ENCODE assay signal across 15 cellular contexts in genomic region chr1:43251024-43251423, GRCh38. TPM values are rescaled to one million over a fixed set of nuclear protein-coding genes. Genes with fewer than 3 reads are reported as not detected.
DNase-seq lines count a peak whose midpoint lies in the region; ATAC-seq, FAIRE-seq and TF ChIP-seq lines count a peak whose summit lies in the region.
"Had no signal": no experiment of that assay in that cellular context is flagged by ENCODE, and none has a peak within 500 bp of the region (broad histone marks: within the 10 kb centered on the region; RNA-seq: fewer than 3 reads in every experiment).

No MANE protein-coding gene starts in this region.

- no peak overlapping the region for H3K4me3 ChIP-seq in HepG2 (replicated peaks in 1 of 3; ENCODE audit: insufficient read depth in 1 of 3, low read depth in 2 of 3, low read length in 3 of 3)
- H3K4me3 ChIP-seq: BLaER1 treated with 17β-estradiol and CSF1 and Interleukin-3, amounts not matched to agents 10 nM and 100 nM; GM23248 had no signal

- no peak overlapping the region for H2AFZ ChIP-seq in HepG2 (ENCODE audit: low read length)
- H2AFZ ChIP-seq: GM23248 had no signal

- POLR2A ChIA-PET in HepG2 (lab: Yijun Ruan, JAX) = no interaction called here

- DNase-seq in activated CD8-positive, alpha-beta memory T cell treated with anti-CD3 and anti-CD28 coated beads, Interleukin-2, amount 50 U/mL, for 48 hours = peak; percentile 22
- no peak for DNase-seq in activated CD8-positive, alpha-beta memory T cell treated with anti-CD3 and anti-CD28 coated beads, Interleukin-2, amount 50 U/mL, for 4 hours
- no peak for DNase-seq in HepG2 (ENCODE audit: low spot score)
- peak; percentile 28 for DNase-seq in sciatic nerve (ENCODE audit: low spot score)
- no peak for DNase-seq in stimulated activated CD8-positive, alpha-beta memory T cell treated with anti-CD3 and anti-CD28 coated beads, Interleukin-4, amount 100 ng/mL, for 48 hours
- DNase-seq in DMS153 treated with DMSO at 0.1 percent for 48 hours (lab: John Stamatoyannopoulos, UW; ENCODE audit: unreplicated experiment) = no peak
- no peak for DNase-seq in T-helper 1 cell
- DNase-seq: ACHN; CD4-positive, CD25-positive, alpha-beta regulatory T cell; GM23248; H9 had no signal

- H3K4me1 ChIP-seq in HepG2 (ENCODE audit: insufficient read depth, low read length) = peaks cover 15% of the 10 kb centered on the region; the same call in 1 of the 2 replicates
- H3K4me1 ChIP-seq: BLaER1 treated with 17β-estradiol and CSF1 and Interleukin-3, amounts not matched to agents 10 nM and 100 nM had no signal

- in situ Hi-C loops in HepG2 (cut with HindIII; ENCODE audit: extremely low pct_ligation_motif_present, low pct_unique_long_range_greater_than_20kb) = no loop called here

- peaks cover 3 to 15% of the 10 kb centered on the region in 2 experiments; a peak in 3 of 5 replicates for H3K27me3 ChIP-seq in HepG2 (ENCODE audit: control insufficient read depth in 1 of 2, insufficient read depth in 2 of 2, low read length in 2 of 2)
- H3K27me3 ChIP-seq: BLaER1 treated with 17β-estradiol and CSF1 and Interleukin-3, amounts not matched to agents 10 nM and 100 nM had no signal

- no peak for TF ChIP-seq RAD21 in HepG2 (CRISPR knock-in tag; IDR thresholded peaks at IDR 0.05)

- no peaks in the 10 kb centered on the region for H3K36me3 ChIP-seq in HepG2 (replicated peaks in 1 of 2; ENCODE audit: control insufficient read depth in 1 of 2, insufficient read depth in 2 of 2, low read length in 2 of 2)

- intact Hi-C loops in HepG2 (cut with micrococcal nuclease; ENCODE audit: unreplicated experiment) (no loop called here), sciatic nerve (cut with DNase I) (no loop called here)

- TF ChIP-seq CTCF in HepG2 (CRISPR knock-in tag; IDR thresholded peaks at IDR 0.05) = no peak

- H3K9me3 ChIP-seq in HepG2 (ENCODE audit: low read length) = peaks cover 25% of the 10 kb centered on the region

- CTCF ChIA-PET in HepG2 (lab: Yijun Ruan, JAX; ENCODE audit: low intra/inter-chr PET ratio, low total read pairs) = no interaction called here

- ATAC-seq in HepG2 = no peak
- no peak for ATAC-seq in sciatic nerve

- BruUV-seq in HepG2 (replicated peaks; lab: Mats Ljungman, UMichigan) = no TSS peak

- no peak overlapping the region for H3K27ac ChIP-seq in HepG2 (ENCODE audit: extremely low read length, insufficient read depth, low read length)
- H3K27ac ChIP-seq: BLaER1 treated with 17β-estradiol and CSF1 and Interleukin-3, amounts not matched to agents 10 nM and 100 nM; GM23248 had no signal

- H3K79me2 ChIP-seq in HepG2 (ENCODE audit: insufficient read depth, low read length) = no peaks in the 10 kb centered on the region

- no peak for TF ChIP-seq POLR2A in HepG2 (IDR thresholded peaks at IDR 0.05; ENCODE audit: insufficient read depth in 1 of 2, low read depth in 2 of 2, low read length in 2 of 2)

- no peaks in the 10 kb centered on the region for H4K20me1 ChIP-seq in HepG2 (ENCODE audit: insufficient read depth, low read length)
- H4K20me1 ChIP-seq: BLaER1 treated with 17β-estradiol and CSF1 and Interleukin-3, amounts not matched to agents 10 nM and 100 nM had no signal

- H3K4me2 ChIP-seq in HepG2 (ENCODE audit: low read depth, low read length) = no peak overlapping the region
- H3K4me2 ChIP-seq: BLaER1 treated with 17β-estradiol and CSF1 and Interleukin-3, amounts not matched to agents 10 nM and 100 nM had no signal

- FAIRE-seq in HepG2 (lab: Jason Lieb, UNC) = no peak

- 41% methylated on average over 5 of the region's 5 CpGs for WGBS in HepG2 (ENCODE audit: low lambda C conversion rate)

- TF ChIP-seq EP300 in HepG2 (IDR thresholded peaks at IDR 0.05; ENCODE audit: low read depth in 2 of 2, low read length in 2 of 2) = no peak
- TF ChIP-seq EP300 in HepG2 (CRISPR knock-in tag; IDR thresholded peaks at IDR 0.05; ENCODE audit: borderline replicate concordance) = no peak

- no peak overlapping the region for H3K9ac ChIP-seq in HepG2 (ENCODE audit: insufficient read depth, low read depth, low read length)
- H3K9ac ChIP-seq: BLaER1 treated with 17β-estradiol and CSF1 and Interleukin-3, amounts not matched to agents 10 nM and 100 nM; GM23248 had no signal

TF ChIP-seq in HepG2, 621 proteins besides CTCF, POLR2A, EP300 and RAD21 (continues in another document):
- peak; percentile 54; the same call in 1 of the 2 replicates for TF ChIP-seq ZNF124 (CRISPR knock-in tag; IDR thresholded peaks at IDR 0.05)

RNA-seq across cellular contexts. Expression of gene TMEM125, which starts 18.8 kb away (rescaled TPM):
- total RNA-seq in HepG2 (2016; rRNA removed; fragmentation: Illumina TruSeq; extraction: Trizol) (not detected in 2 replicates), sciatic nerve (3.2 TPM)
- not detected in 2 replicates for total RNA-seq in HepG2 (2016; cell fraction: cytosol; rRNA removed; fragmentation: Illumina TruSeq; extraction: Trizol; ENCODE audit: low read depth)
- total RNA-seq in HepG2 (2016; cell fraction: insoluble cytoplasmic fraction; rRNA removed; fragmentation: Illumina TruSeq; extraction: Trizol) = not detected in 2 replicates
- not detected in 2 replicates for total RNA-seq in HepG2 (2016; cell fraction: membrane; rRNA removed; fragmentation: Illumina TruSeq; extraction: Trizol)
- not detected in 2 replicates for total RNA-seq in HepG2 (2016; cell fraction: nucleus; rRNA removed; fragmentation: Illumina TruSeq; extraction: Trizol)
- 0.03 TPM in 1 of 2 replicates, not detected in the other for polyA plus RNA-seq in HepG2 (2011; rRNA removed)
- polyA plus RNA-seq in HepG2 (2011; cell fraction: cytosol; rRNA removed) = 0.08 TPM in 2 replicates
- polyA plus RNA-seq in HepG2 (2011; cell fraction: nucleus; rRNA removed) = 0.09 TPM in 1 of 2 replicates, not detected in the other
- 0.07 TPM in 1 of 2 replicates, not detected in the other for polyA plus RNA-seq in HepG2 (2012)
- not detected in 2 replicates for polyA plus RNA-seq in HepG2 (2016; cell fraction: cytosol; fragmentation: Illumina TruSeq; extraction: Trizol; ENCODE audit: low read depth)
- polyA plus RNA-seq in HepG2 (2016; cell fraction: insoluble cytoplasmic fraction; fragmentation: Illumina TruSeq; extraction: Trizol; ENCODE audit: low read depth) = not detected in 2 replicates
- polyA plus RNA-seq in HepG2 (2016; cell fraction: membrane; fragmentation: Illumina TruSeq; extraction: Trizol; ENCODE audit: low read depth) = not detected in 2 replicates
- not detected in 2 replicates for polyA plus RNA-seq in HepG2 (2016; cell fraction: nucleus; fragmentation: Illumina TruSeq; extraction: Trizol; ENCODE audit: insufficient read depth, low read depth)
- polyA minus RNA-seq in HepG2 (2011; rRNA and poly(A)+ RNA removed; ENCODE audit: low replicate concordance) = 0.22 TPM in 1 of 2 replicates, not detected in the other
- polyA minus RNA-seq in HepG2 (2011; cell fraction: cytosol; rRNA and poly(A)+ RNA removed) = not detected in 2 replicates
- polyA minus RNA-seq in HepG2 (2011; cell fraction: nucleus; rRNA and poly(A)+ RNA removed) = not detected in 2 replicates
- total RNA-seq: A172; CD4-positive, CD25-positive, alpha-beta regulatory T cell; Daoy; GM23248 had no signal
- polyA plus RNA-seq: CD4-positive, CD25-positive, alpha-beta regulatory T cell; GM23248 had no signal

RNA-seq across cellular contexts. Expression of gene C1orf210, which starts 34.4 kb away (rescaled TPM):
- total RNA-seq in HepG2 (2016; rRNA removed; fragmentation: Illumina TruSeq; extraction: Trizol) (0.49 and 0.52 TPM in 2 replicates), sciatic nerve (not detected)
- total RNA-seq in HepG2 (2016; cell fraction: cytosol; rRNA removed; fragmentation: Illumina TruSeq; extraction: Trizol; ENCODE audit: low read depth) = 0.44 TPM in 1 of 2 replicates, not detected in the other
- 0.52 and 0.54 TPM in 2 replicates for total RNA-seq in HepG2 (2016; cell fraction: insoluble cytoplasmic fraction; rRNA removed; fragmentation: Illumina TruSeq; extraction: Trizol)
- 0.45 and 0.71 TPM in 2 replicates for total RNA-seq in HepG2 (2016; cell fraction: membrane; rRNA removed; fragmentation: Illumina TruSeq; extraction: Trizol)
- 0.87 TPM in 1 of 2 replicates, not detected in the other for total RNA-seq in HepG2 (2016; cell fraction: nucleus; rRNA removed; fragmentation: Illumina TruSeq; extraction: Trizol)
- 5.1 and 7.1 TPM in 2 replicates for polyA plus RNA-seq in HepG2 (2011; rRNA removed)
- 4.7 and 8.4 TPM in 2 replicates for polyA plus RNA-seq in HepG2 (2011; cell fraction: cytosol; rRNA removed)
- polyA plus RNA-seq in HepG2 (2011; cell fraction: nucleus; rRNA removed) = 0.98 and 2.3 TPM in 2 replicates
- 4.4 and 6.7 TPM in 2 replicates for polyA plus RNA-seq in HepG2 (2012)
- polyA plus RNA-seq in HepG2 (2016; cell fraction: cytosol; fragmentation: Illumina TruSeq; extraction: Trizol; ENCODE audit: low read depth) = 0.37 and 0.51 TPM in 2 replicates
- polyA plus RNA-seq in HepG2 (2016; cell fraction: insoluble cytoplasmic fraction; fragmentation: Illumina TruSeq; extraction: Trizol; ENCODE audit: low read depth) = 0.97 and 1.6 TPM in 2 replicates
- 0.76 and 0.95 TPM in 2 replicates for polyA plus RNA-seq in HepG2 (2016; cell fraction: membrane; fragmentation: Illumina TruSeq; extraction: Trizol; ENCODE audit: low read depth)
- polyA plus RNA-seq in HepG2 (2016; cell fraction: nucleus; fragmentation: Illumina TruSeq; extraction: Trizol; ENCODE audit: insufficient read depth, low read depth) = 0.73 and 0.75 TPM in 2 replicates
- 2.2 TPM in 1 of 2 replicates, not detected in the other for polyA minus RNA-seq in HepG2 (2011; rRNA and poly(A)+ RNA removed; ENCODE audit: low replicate concordance)
- polyA minus RNA-seq in HepG2 (2011; cell fraction: cytosol; rRNA and poly(A)+ RNA removed) = 0.97 and 1.5 TPM in 2 replicates
- 1.4 TPM in 1 of 2 replicates, not detected in the other for polyA minus RNA-seq in HepG2 (2011; cell fraction: nucleus; rRNA and poly(A)+ RNA removed)
- total RNA-seq: A172; CD4-positive, CD25-positive, alpha-beta regulatory T cell; Daoy; GM23248 had no signal
- polyA plus RNA-seq: CD4-positive, CD25-positive, alpha-beta regulatory T cell; GM23248 had no signal

RNA-seq across cellular contexts. Expression of gene TIE1, which starts 49.8 kb away (rescaled TPM):
- 0.20 and 0.84 TPM in 2 replicates for total RNA-seq in HepG2 (2016; rRNA removed; fragmentation: Illumina TruSeq; extraction: Trizol)
- not detected in 2 replicates for total RNA-seq in HepG2 (2016; cell fraction: cytosol; rRNA removed; fragmentation: Illumina TruSeq; extraction: Trizol; ENCODE audit: low read depth)
- 0.30 and 0.76 TPM in 2 replicates for total RNA-seq in HepG2 (2016; cell fraction: insoluble cytoplasmic fraction; rRNA removed; fragmentation: Illumina TruSeq; extraction: Trizol)
- total RNA-seq in HepG2 (2016; cell fraction: membrane; rRNA removed; fragmentation: Illumina TruSeq; extraction: Trizol) = 0.10 and 0.19 TPM in 2 replicates
- 1.3 TPM in 2 replicates for total RNA-seq in HepG2 (2016; cell fraction: nucleus; rRNA removed; fragmentation: Illumina TruSeq; extraction: Trizol)
- 0.58 and 2.5 TPM in 2 replicates for polyA plus RNA-seq in HepG2 (2011; rRNA removed)
- polyA plus RNA-seq in HepG2 (2011; cell fraction: cytosol; rRNA removed) = 0.72 and 1.1 TPM in 2 replicates
- 2.4 and 4.2 TPM in 2 replicates for polyA plus RNA-seq in HepG2 (2011; cell fraction: nucleus; rRNA removed)
- 0.35 and 1.3 TPM in 2 replicates for polyA plus RNA-seq in HepG2 (2012)
- 0.09 and 0.11 TPM in 2 replicates for polyA plus RNA-seq in HepG2 (2016; cell fraction: cytosol; fragmentation: Illumina TruSeq; extraction: Trizol; ENCODE audit: low read depth)
- 0.36 and 0.49 TPM in 2 replicates for polyA plus RNA-seq in HepG2 (2016; cell fraction: insoluble cytoplasmic fraction; fragmentation: Illumina TruSeq; extraction: Trizol; ENCODE audit: low read depth)
- 0.06 and 0.20 TPM in 2 replicates for polyA plus RNA-seq in HepG2 (2016; cell fraction: membrane; fragmentation: Illumina TruSeq; extraction: Trizol; ENCODE audit: low read depth)
- 0.96 and 1.3 TPM in 2 replicates for polyA plus RNA-seq in HepG2 (2016; cell fraction: nucleus; fragmentation: Illumina TruSeq; extraction: Trizol; ENCODE audit: insufficient read depth, low read depth)
- polyA minus RNA-seq in HepG2 (2011; rRNA and poly(A)+ RNA removed; ENCODE audit: low replicate concordance) = 4.2 TPM in 1 of 2 replicates, not detected in the other
- polyA minus RNA-seq in HepG2 (2011; cell fraction: cytosol; rRNA and poly(A)+ RNA removed) = 0.88 and 2.3 TPM in 2 replicates
- polyA minus RNA-seq in HepG2 (2011; cell fraction: nucleus; rRNA and poly(A)+ RNA removed) = 0.75 and 0.77 TPM in 2 replicates
- total RNA-seq in sciatic nerve = 58.0 TPM
- total RNA-seq: GM23248, HT-29 had no signal
- polyA plus RNA-seq: CD4-positive, CD25-positive, alpha-beta regulatory T cell had no signal

Comparison
In these comparisons a context has a peak if more than half of its experiments do, and no peak if none do; other contexts are left out.
1. DNase-seq: peak in activated CD8-positive, alpha-beta memory T cell treated with anti-CD3 and anti-CD28 coated beads, Interleukin-2, amount 50 U/mL, for 48 hours (single experiment) and sciatic nerve (single experiment); none in activated CD8-positive, alpha-beta memory T cell treated with anti-CD3 and anti-CD28 coated beads, Interleukin-2, amount 50 U/mL, for 4 hours (single experiment), HepG2 (single experiment), stimulated activated CD8-positive, alpha-beta memory T cell treated with anti-CD3 and anti-CD28 coated beads, Interleukin-4, amount 100 ng/mL, for 48 hours (single experiment), DMS153 treated with DMSO at 0.1 percent for 48 hours (single experiment) and T-helper 1 cell (0 of 5).
2. RNA of gene TIE1, which starts 49.8 kb away (total RNA-seq): 58.0 TPM in sciatic nerve (single experiment); 0.10 to 1.3 TPM in HepG2; every median in the first group is over 10 times any median in the second.